22 cellular contexts compared by ENCODE assay signal in genomic region chr22:23287136-23288095, GRCh38.
DNase-seq lines count a peak whose midpoint lies in the region; ATAC-seq, FAIRE-seq and TF ChIP-seq lines count a peak whose summit lies in the region.
"Had no signal": no experiment of that assay in that cellular context is flagged by ENCODE, and none has a peak within 500 bp of the region (broad histone marks: within the 10 kb centered on the region; RNA-seq: fewer than 3 reads in every experiment).

No MANE protein-coding gene starts in this region.

- H3K4me1 Mint-ChIP-seq in HFFc6 (ENCODE audit: low read depth) = peaks cover 16% of the 10 kb centered on the region

- peaks cover 3% of the 10 kb centered on the region for H4K20me1 ChIP-seq in osteoblast (ENCODE audit: insufficient read depth, low read length)

- H3K27ac Mint-ChIP-seq in HFFc6 = peak overlapping the region; percentile 42; the same call in 1 of the 2 replicates

- FAIRE-seq in bronchial epithelial cell (lab: Jason Lieb, UNC) = peak; percentile 77
- FAIRE-seq: G401.6, H1 had no signal

- TF ChIP-seq CTCF in HEK293 (tag by site-specific recombination; IDR thresholded peaks at IDR 0.05) (no peak), HFFc6 (IDR thresholded peaks at IDR 0.05) (no peak), bronchial epithelial cell (IDR thresholded peaks at IDR 0.05; ENCODE audit: insufficient read depth, low read length, severe bottlenecking) (no peak), osteoblast (IDR thresholded peaks at IDR 0.05; ENCODE audit: extremely low read depth, low read depth, low read length) (no peak)

- H3K9me3 ChIP-seq in HEK293 (ENCODE audit: control insufficient read depth, insufficient read depth, low read depth, low read length) (no peaks in the 10 kb centered on the region), osteoblast (ENCODE audit: low read depth, low read length) (no peaks in the 10 kb centered on the region)
- H3K9me3 ChIP-seq: MG63 had no signal

- H3K4me2 ChIP-seq in osteoblast (ENCODE audit: insufficient read depth, low read length) = no peak overlapping the region

- H3K27me3 Mint-ChIP-seq in HFFc6 (ENCODE audit: insufficient read depth) = peaks cover 5% of the 10 kb centered on the region
- H3K27me3 Mint-ChIP-seq: CD4-positive, alpha-beta memory T cell had no signal

- H2AFZ ChIP-seq in osteoblast (ENCODE audit: low read length) = no peak overlapping the region

- H3K79me2 ChIP-seq in osteoblast (ENCODE audit: insufficient read depth, low read length) = no peaks in the 10 kb centered on the region

- H3K4me3 Mint-ChIP-seq in HFFc6 = no peak overlapping the region
- H3K4me3 Mint-ChIP-seq: CD4-positive, alpha-beta memory T cell had no signal

- POLR2A ChIA-PET in HEK293 (lab: Yijun Ruan, JAX) = no interaction called here

- CTCF ChIA-PET in HEK293 (lab: Yijun Ruan, JAX) = interaction anchor here (1.3 to 8.4 kb wide), 2 partner anchors 105 to 112 kb away, joined by 3 to 207 read pairs; partner anchors contain the start of gene BCR

- H3K4me1 ChIP-seq in HEK293 (ENCODE audit: control insufficient read depth, insufficient read depth, low read length) (no peaks in the 10 kb centered on the region), osteoblast (ENCODE audit: insufficient read depth, low read length) (no peaks in the 10 kb centered on the region)

- H3K4me3 ChIP-seq in HEK293 (ENCODE audit: low read depth, low read length) (no peak overlapping the region), bronchial epithelial cell (ENCODE audit: low read depth, low read length) (no peak overlapping the region), osteoblast (ENCODE audit: insufficient read depth, low read length) (no peak overlapping the region)
- H3K4me3 ChIP-seq: MG63 had no signal

- no peak overlapping the region for H3K27ac ChIP-seq in HEK293 (ENCODE audit: extremely low read depth, low read depth, low read length)
- no peak overlapping the region for H3K27ac ChIP-seq in osteoblast (ENCODE audit: low read depth, low read length)

- H3K27me3 ChIP-seq in bronchial epithelial cell (ENCODE audit: control insufficient read depth, insufficient read depth, low read length) = no peaks in the 10 kb centered on the region
- no peaks in the 10 kb centered on the region for H3K27me3 ChIP-seq in osteoblast (ENCODE audit: insufficient read depth, low read length)
- H3K27me3 ChIP-seq: MG63 had no signal

- ATAC-seq in GM18867 (IDR thresholded peaks at IDR 0.05; ENCODE audit: unreplicated experiment) (no peak), GM19324 (IDR thresholded peaks at IDR 0.05; ENCODE audit: low FRiP score, unreplicated experiment) (no peak)
- ATAC-seq: PC-3 had no signal

- no peaks in the 10 kb centered on the region for H3K9me3 Mint-ChIP-seq in HFFc6
- H3K9me3 Mint-ChIP-seq: CD4-positive, alpha-beta memory T cell had no signal

- H3K36me3 ChIP-seq in HEK293 (ENCODE audit: control insufficient read depth in 2 of 2, insufficient read depth in 1 of 2, low read length in 2 of 2) = peaks cover 6 to 97% of the 10 kb centered on the region in 2 experiments; a peak in 2 of 3 replicates
- peaks cover 42% of the 10 kb centered on the region for H3K36me3 ChIP-seq in bronchial epithelial cell (ENCODE audit: control insufficient read depth, insufficient read depth, low read length)
- H3K36me3 ChIP-seq in osteoblast (ENCODE audit: insufficient read depth, low read length) = peaks cover 20% of the 10 kb centered on the region

- DNase-seq in HFFc6 (no peak), bronchial epithelial cell (ENCODE audit: low read depth) (no peak), osteoblast (ENCODE audit: insufficient read length, low spot score, missing footprints) (peak; percentile 85), NCI-H1092 (lab: John Stamatoyannopoulos, UW) (no peak)
- DNase-seq: C1 segment of cervical spinal cord; CD4-positive, alpha-beta memory T cell; COR-L47; HCEC 1CT; KG1; MG63; NCI-H2029 treated with DMSO at 0.1 percent for 48 hours; NCI-H446 treated with DMSO at 0.1 percent for 48 hours; NCI-H526; NCI-H82; NK-92 treated with Interleukin-12 subunit alpha and Interleukin-12 subunit beta, amount 100 ng/mL, for 24 hours; PC-3; SHP77 treated with DMSO at 0.1 percent for 48 hours had no signal

- H3K36me3 Mint-ChIP-seq in HFFc6 (ENCODE audit: low read depth) = peaks cover 6% of the 10 kb centered on the region

TF ChIP-seq in HEK293, 187 proteins besides CTCF, POLR2A, EP300 and RAD21:
- TF ChIP-seq ZBTB48 (tag by site-specific recombination; IDR thresholded peaks at IDR 0.05) (no peak), ZNF600 (tag by site-specific recombination; IDR thresholded peaks at IDR 0.05) (peak; percentile 43; the same call in 1 of the 2 replicates), ZNF335 (tag by site-specific recombination; conservative IDR thresholded peaks at IDR 0.05) (no peak), ZNF362 (tag by site-specific recombination; IDR thresholded peaks at IDR 0.05) (no peak)
